25 cellular contexts compared by ENCODE assay signal in genomic region chr16:19430345-19430744, GRCh38. TPM values are rescaled to one million over a fixed set of nuclear protein-coding genes. Genes with fewer than 3 reads are reported as not detected.
"Had no signal": no experiment of that assay in that cellular context is flagged by ENCODE, and none has a peak within 500 bp of the region (broad histone marks: within the 10 kb centered on the region; RNA-seq: fewer than 3 reads in every experiment).

No MANE protein-coding gene starts in this region.

- H3K4me1 ChIP-seq: ascending aorta, tibial nerve had no signal

- H3K4me3 Mint-ChIP-seq: activated T-cell treated with anti-CD3 and anti-CD28 coated beads, Interleukin-2, amount 50 U/mL, for 24 hours; activated T-helper 17 cell treated with anti-CD3 and anti-CD28 coated beads, Interleukin-2, amount 50 U/mL, for 72 hours; effector memory CD8-positive, alpha-beta T cell; natural killer cell treated with Interleukin-12 subunit alpha and Interleukin-12 subunit beta and Interleukin-15 and Interleukin-18, amount 100 ng/mL, for 72 hours; stimulated activated naive CD8-positive, alpha-beta T cell treated with anti-CD3 and anti-CD28 coated beads, Interleukin-15, amount 100 ng/mL, for 72 hours; T-cell; T-helper 2 cell treated with Interferon-gamma antibody and Interleukin-4, amounts not matched to agents 5 μg/mL and 100 μg/mL, for 36 hours had no signal

- H3K9me3 Mint-ChIP-seq: activated naive CD4-positive, alpha-beta T cell treated with anti-CD3 and anti-CD28 coated beads, Interleukin-2, amount 50 U/mL, for 72 hours; activated T-cell treated with anti-CD3 and anti-CD28 coated beads, Interleukin-2, amount 50 U/mL, for 24 hours; activated T-helper 17 cell treated with anti-CD3 and anti-CD28 coated beads, Interleukin-2, amount 50 U/mL, for 72 hours; effector memory CD8-positive, alpha-beta T cell; natural killer cell treated with Interleukin-12 subunit alpha and Interleukin-12 subunit beta and Interleukin-15 and Interleukin-18, amount 100 ng/mL, for 72 hours; stimulated activated naive CD8-positive, alpha-beta T cell treated with anti-CD3 and anti-CD28 coated beads, Interleukin-15, amount 100 ng/mL, for 72 hours; T-helper 2 cell treated with Interferon-gamma antibody and Interleukin-4, amounts not matched to agents 5 μg/mL and 100 μg/mL, for 36 hours had no signal

- H3K27ac ChIP-seq: ascending aorta, brain microvascular endothelial cell, dorsolateral prefrontal cortex, suprapubic skin had no signal

- H3K4me3 ChIP-seq: ascending aorta, dorsolateral prefrontal cortex, suprapubic skin, tibial nerve had no signal

- H3K27me3 ChIP-seq: ascending aorta, brain microvascular endothelial cell, tibial nerve had no signal

- H3K36me3 ChIP-seq: ascending aorta, brain microvascular endothelial cell, suprapubic skin, tibial nerve had no signal

- H3K9me3 ChIP-seq: ascending aorta, suprapubic skin, tibial nerve had no signal

- H3K27ac Mint-ChIP-seq: activated naive CD4-positive, alpha-beta T cell treated with anti-CD3 and anti-CD28 coated beads, Interleukin-2, amount 50 U/mL, for 72 hours; activated T-cell treated with anti-CD3 and anti-CD28 coated beads, Interleukin-2, amount 50 U/mL, for 24 hours; activated T-helper 17 cell treated with anti-CD3 and anti-CD28 coated beads, Interleukin-2, amount 50 U/mL, for 72 hours; effector memory CD8-positive, alpha-beta T cell; natural killer cell treated with Interleukin-12 subunit alpha and Interleukin-12 subunit beta and Interleukin-15 and Interleukin-18, amount 100 ng/mL, for 72 hours; stimulated activated naive CD8-positive, alpha-beta T cell treated with anti-CD3 and anti-CD28 coated beads, Interleukin-15, amount 100 ng/mL, for 72 hours; T-cell; T-helper 2 cell treated with Interferon-gamma antibody and Interleukin-4, amounts not matched to agents 5 μg/mL and 100 μg/mL, for 36 hours had no signal

- DNase-seq: activated CD4-positive, alpha-beta T cell treated with anti-CD3 and anti-CD28 coated beads, Interleukin-2, amount 50 U/mL, for 4 hours; activated CD8-positive, alpha-beta memory T cell treated with anti-CD3 and anti-CD28 coated beads for 24 hours; activated CD8-positive, alpha-beta memory T cell treated with anti-CD3 and anti-CD28 coated beads, Interleukin-2, amount 50 U/mL, for 4 hours; activated T-cell treated with anti-CD3 and anti-CD28 coated beads, Interleukin-2, amount 50 U/mL, for 24 hours; brain microvascular endothelial cell; central memory CD4-positive, alpha-beta T cell; dorsolateral prefrontal cortex; effector memory CD8-positive, alpha-beta T cell; head of caudate nucleus; right cardiac atrium; stimulated activated CD4-positive, alpha-beta T cell treated with anti-CD3 and anti-CD28 coated beads, Interleukin-1b, Interleukin-23, amount 100 ng/mL, for 48 hours; stimulated activated naive CD8-positive, alpha-beta T cell treated with anti-CD3 and anti-CD28 coated beads, Interleukin-15, amount 100 ng/mL, for 72 hours; T-cell had no signal

- H3K36me3 Mint-ChIP-seq: activated naive CD4-positive, alpha-beta T cell treated with anti-CD3 and anti-CD28 coated beads, Interleukin-2, amount 50 U/mL, for 72 hours; natural killer cell treated with Interleukin-12 subunit alpha and Interleukin-12 subunit beta and Interleukin-15 and Interleukin-18, amount 100 ng/mL, for 72 hours; T-cell had no signal

- ATAC-seq: activated naive CD4-positive, alpha-beta T cell treated with anti-CD3 and anti-CD28 coated beads, Interleukin-2, amount 50 U/mL, for 72 hours; activated T-helper 17 cell treated with anti-CD3 and anti-CD28 coated beads, Interleukin-2, amount 50 U/mL, for 72 hours; effector memory CD8-positive, alpha-beta T cell; esophagus mucosa; natural killer cell treated with Interleukin-12 subunit alpha and Interleukin-12 subunit beta and Interleukin-15 and Interleukin-18, amount 100 ng/mL, for 72 hours; right cardiac atrium; SK-N-SH treated with all-trans-retinoic acid at 6 μM for 48 hours; stimulated activated naive CD8-positive, alpha-beta T cell treated with anti-CD3 and anti-CD28 coated beads, Interleukin-15, amount 100 ng/mL, for 72 hours; T-cell had no signal

- H3K4me1 Mint-ChIP-seq: activated T-helper 17 cell treated with anti-CD3 and anti-CD28 coated beads, Interleukin-2, amount 50 U/mL, for 72 hours; stimulated activated naive CD8-positive, alpha-beta T cell treated with anti-CD3 and anti-CD28 coated beads, Interleukin-15, amount 100 ng/mL, for 72 hours had no signal

- H3K27me3 Mint-ChIP-seq: stimulated activated naive CD8-positive, alpha-beta T cell treated with anti-CD3 and anti-CD28 coated beads, Interleukin-15, amount 100 ng/mL, for 72 hours had no signal

RNA-seq across cellular contexts. Expression of gene TMC5, which starts 12.7 kb away (rescaled TPM):
- total RNA-seq: activated naive CD4-positive, alpha-beta T cell treated with anti-CD3 and anti-CD28 coated beads, Interleukin-2, amount 50 U/mL, for 72 hours; ascending aorta; endothelial cell of umbilical vein; natural killer cell treated with Interleukin-12 subunit alpha and Interleukin-12 subunit beta and Interleukin-15 and Interleukin-18, amount 100 ng/mL, for 72 hours; osteocyte; pulmonary artery endothelial cell; tibial nerve had no signal
- polyA plus RNA-seq: endothelial cell of umbilical vein had no signal
